ENCODE assay signal across 8 cellular contexts in genomic region chr18:68660355-68661183, GRCh38. TPM values are rescaled to one million over a fixed set of nuclear protein-coding genes. Genes with fewer than 3 reads are reported as not detected.
A peak's percentile ranks its signal among the peaks of the same experiment; 100 is the strongest.
DNase-seq lines count a peak whose midpoint lies in the region; ATAC-seq, FAIRE-seq and TF ChIP-seq lines count a peak whose summit lies in the region.

No MANE protein-coding gene starts in this region.

- H2AFZ ChIP-seq in K562 (ENCODE audit: low read depth, low read length): no peak overlapping the region

- H3K4me2 ChIP-seq in K562 (ENCODE audit: insufficient read depth, low read length): no peak overlapping the region

- no peaks in the 10 kb centered on the region for H3K36me3 Mint-ChIP-seq in activated naive CD8-positive, alpha-beta T cell treated with anti-CD3 and anti-CD28 coated beads, Interleukin-2, amount 50 U/mL, for 24 hours (ENCODE audit: low read depth)

- no peaks in the 10 kb centered on the region for H3K9me3 ChIP-seq in K562 (replicated peaks; ENCODE audit: control insufficient read depth, insufficient read depth, low read depth, low read length)

- no peak for TF ChIP-seq EP300 in K562 (IDR thresholded peaks at IDR 0.05; ENCODE audit: low read length)

- H3K4me3 ChIP-seq in K562 (no peak overlapping the region), lower leg skin (ENCODE audit: low read depth, poor library complexity, severe bottlenecking) (no peak overlapping the region)

- no peaks in the 10 kb centered on the region for H3K4me1 Mint-ChIP-seq in activated naive CD8-positive, alpha-beta T cell treated with anti-CD3 and anti-CD28 coated beads, Interleukin-2, amount 50 U/mL, for 24 hours

- 0 out of 2 replicates have a peak, but pooled peaks have one; percentile 7 for TF ChIP-seq CTCF in GM12874 (IDR thresholded peaks at IDR 0.05; ENCODE audit: insufficient read depth, low read depth, low read length)
- TF ChIP-seq CTCF in K562 (IDR thresholded peaks at IDR 0.05 in 2 of 3, conservative IDR thresholded peaks at IDR 0.05 in 1 of 3; ENCODE audit: insufficient read depth in 2 of 3, low read depth in 1 of 3, low read length in 3 of 3): peak; percentile 16 to 51 (median 18); a peak in 3 of 6 replicates
- TF ChIP-seq CTCF in lower leg skin (IDR thresholded peaks at IDR 0.05): no peak

- 0% methylated on average over 5 of the region's 5 CpGs for WGBS in K562 (ENCODE audit: insufficient coverage, low coverage, missing lambda C conversion rate)
- WGBS in lower leg skin, 2 donors: 35 to 38% methylated on average over 5 of the region's 5 CpGs

- no peaks in the 10 kb centered on the region for H3K27me3 Mint-ChIP-seq in activated naive CD8-positive, alpha-beta T cell treated with anti-CD3 and anti-CD28 coated beads, Interleukin-2, amount 50 U/mL, for 24 hours

- no peak for TF ChIP-seq POLR2A in K562 (conservative IDR thresholded peaks at IDR 0.05)
- no peak for TF ChIP-seq POLR2A in lower leg skin (IDR thresholded peaks at IDR 0.05)

- TF ChIP-seq RAD21 in K562 (CRISPR knock-in tag; conservative IDR thresholded peaks at IDR 0.05 in 1 of 2, IDR thresholded peaks at IDR 0.05 in 1 of 2): peak; percentile 17 to 44; a peak in 2 of 4 replicates

- ATAC-seq in K562 (no peak), left lobe of liver (peak; percentile 69)
- ATAC-seq in activated naive CD8-positive, alpha-beta T cell treated with anti-CD3 and anti-CD28 coated beads, Interleukin-2, amount 50 U/mL, for 24 hours: no peak

- no peak overlapping the region for H3K27ac ChIP-seq in K562 (ENCODE audit: extremely low read depth, low read depth, low read length)

- no peaks in the 10 kb centered on the region for H3K27me3 ChIP-seq in K562 (ENCODE audit: control insufficient read depth in 2 of 2, insufficient read depth in 2 of 2, low read length in 2 of 2)

- in situ Hi-C loops in K562 (cut with MboI): loop anchor here (25.0 kb wide), 1 partner anchor 1448 kb away; no protein-coding TSS in a partner anchor

- H3K9me1 ChIP-seq in K562 (ENCODE audit: control insufficient read depth, insufficient read depth, low read length): no peaks in the 10 kb centered on the region

- H3K9me3 Mint-ChIP-seq in activated naive CD8-positive, alpha-beta T cell treated with anti-CD3 and anti-CD28 coated beads, Interleukin-2, amount 50 U/mL, for 24 hours: no peaks in the 10 kb centered on the region

- no peak overlapping the region for H3K9ac ChIP-seq in K562 (ENCODE audit: insufficient read depth in 1 of 2, low read depth in 2 of 2, low read length in 2 of 2)

- H3K4me3 Mint-ChIP-seq in activated naive CD8-positive, alpha-beta T cell treated with anti-CD3 and anti-CD28 coated beads, Interleukin-2, amount 50 U/mL, for 24 hours: no peak overlapping the region

- BruUV-seq in K562 (replicated peaks; lab: Mats Ljungman, UMichigan): no TSS peak

- POLR2A ChIA-PET in K562 (lab: Yijun Ruan, JAX): interaction anchor here (0.7 kb wide), 1 partner anchor 1079 kb away, joined by 3 read pairs; no protein-coding TSS in a partner anchor

- no peaks in the 10 kb centered on the region for H3K79me2 ChIP-seq in K562 (ENCODE audit: control insufficient read depth, insufficient read depth, low read length)

- H3K36me3 ChIP-seq in K562 (ENCODE audit: control insufficient read depth, insufficient read depth, low read length): no peaks in the 10 kb centered on the region

- H3K27ac Mint-ChIP-seq in activated naive CD8-positive, alpha-beta T cell treated with anti-CD3 and anti-CD28 coated beads, Interleukin-2, amount 50 U/mL, for 24 hours: no peak overlapping the region

- H4K20me1 ChIP-seq in K562 (replicated peaks; ENCODE audit: control insufficient read depth, insufficient read depth, low read length): no peaks in the 10 kb centered on the region

- intact Hi-C loops in K562 (cut with micrococcal nuclease): loop anchor here (2.0 to 10.0 kb wide), 3 partner anchors 74 to 1443 kb away; partner anchors contain the start of gene DSEL
- intact Hi-C loops in lower leg skin (cut with DNase I; ENCODE audit: low total_unique reads): no loop called here

- DNase-seq in A172 (ENCODE audit: low spot score) (peak; percentile 21), NCI-H2227 treated with DMSO at 0.1 percent for 48 hours (lab: John Stamatoyannopoulos, UW) (peak; percentile 58), K562 (ENCODE audit: extremely low read depth in 1 of 4, low spot score in 3 of 4) (peak; percentile 8 to 33 (median 8)), left lobe of liver (ENCODE audit: low spot score) (no peak), GM19239 (ENCODE audit: insufficient read length, low spot score) (no peak), lower leg skin (ENCODE audit: low spot score in 2 of 2) (no peak)
- DNase-seq in activated naive CD8-positive, alpha-beta T cell treated with anti-CD3 and anti-CD28 coated beads, Interleukin-2, amount 50 U/mL, for 24 hours: no peak

- no peaks in the 10 kb centered on the region for H3K4me1 ChIP-seq in K562 (replicated peaks in 1 of 2; ENCODE audit: control insufficient read depth in 2 of 2, insufficient read depth in 2 of 2, low read length in 2 of 2)

- FAIRE-seq in K562 (lab: Jason Lieb, UNC) (no peak), GM19239 (lab: Jason Lieb, UNC) (no peak)

- CTCF ChIA-PET in K562 (lab: Yijun Ruan, JAX; ENCODE audit: low intra/inter-chr PET ratio): no interaction called here

TF ChIP-seq in K562, 482 proteins besides CTCF, POLR2A, EP300 and RAD21:
- TF ChIP-seq NELFE (IDR thresholded peaks at IDR 0.05; ENCODE audit: insufficient read depth, insufficient read length) (no peak), HDAC2 (IDR thresholded peaks at IDR 0.05) (no peak), ADNP (tag; IDR thresholded peaks at IDR 0.05) (no peak), DMBX1 (CRISPR knock-in tag; IDR thresholded peaks at IDR 0.05; ENCODE audit: borderline replicate concordance) (no peak), ZBTB49 (CRISPR knock-in tag; IDR thresholded peaks at IDR 0.05; ENCODE audit: borderline replicate concordance) (no peak), ZNF507 (tag; conservative IDR thresholded peaks at IDR 0.05) (no peak), ASH1L (IDR thresholded peaks at IDR 0.05; ENCODE audit: borderline replicate concordance, low read depth, partially characterized antibody) (no peak)

RNA-seq across cellular contexts. Expression of gene TMX3, which starts 54.3 kb away (rescaled TPM):
- 24.7 and 36.2 TPM in 2 replicates for total RNA-seq in A172 (2014; rRNA removed; shearing (Covaris generic))
- 42.1 and 148 TPM in 2 replicates for total RNA-seq in K562 (2011; cell fraction: chromatin; rRNA removed; ENCODE audit: low replicate concordance)
- 19.8 and 27.4 TPM in 2 replicates for total RNA-seq in K562 (2011; cell fraction: nucleolus; rRNA removed)
- total RNA-seq in K562 (2011; cell fraction: nucleoplasm; rRNA removed): 64.2 and 113 TPM in 2 replicates
- total RNA-seq in K562 (2014; rRNA removed) (11.3 and 16.2 TPM in 2 replicates), K562 (2014; rRNA removed; fragmentation: Illumina TruSeq; extraction: Trizol) (28.3 and 30.8 TPM in 2 replicates), K562 (2015; rRNA removed; fragmentation: Illumina TruSeq; extraction: Trizol) (21.0 and 21.6 TPM in 2 replicates), K562 (2021) (21.0 and 26.2 TPM in 2 replicates), left lobe of liver (15.6 TPM), lower leg skin (10 to 100 TPM; 20.6 to 28.9 (median 23.4) TPM)
- polyA plus RNA-seq in K562 (2011; rRNA removed) (27.0 and 40.5 TPM in 2 replicates), K562 (2014; fragmentation: Illumina TruSeq; extraction: Trizol) (16.3 and 20.7 TPM in 2 replicates), K562 (2014; fragmentation: Nextera tagmentation; extraction: Ambion mirVana) (10 to 100 TPM; 13.2 to 14.2 TPM), K562 (2014; rRNA removed) (14.8 and 17.8 TPM in 2 replicates)
- 8.7 and 9.5 TPM in 2 replicates for polyA plus RNA-seq in K562 (2011; cell fraction: cytosol; rRNA removed)
- polyA plus RNA-seq in K562 (2011; cell fraction: nucleus; rRNA removed): 93.6 and 99.6 TPM in 2 replicates
- polyA plus RNA-seq in K562 (2012): 12.4 and 17.1 TPM in 2 replicates
- polyA minus RNA-seq in K562 (2011; rRNA and poly(A)+ RNA removed): 37.7 and 38.8 TPM in 2 replicates
- 20.2 and 20.9 TPM in 2 replicates for polyA minus RNA-seq in K562 (2011; cell fraction: cytosol; rRNA and poly(A)+ RNA removed)
- polyA minus RNA-seq in K562 (2011; cell fraction: nucleus; rRNA and poly(A)+ RNA removed): 47.1 and 73.5 TPM in 2 replicates

Comparison
In these comparisons a context has a peak if more than half of its experiments do, and no peak if none do; other contexts are left out.
1. DNase-seq: peak in A172 (single experiment), NCI-H2227 treated with DMSO at 0.1 percent for 48 hours (single experiment) and K562 (4 of 4); none in left lobe of liver (single experiment), activated naive CD8-positive, alpha-beta T cell treated with anti-CD3 and anti-CD28 coated beads, Interleukin-2, amount 50 U/mL, for 24 hours (single experiment), GM19239 (single experiment) and lower leg skin (0 of 2).
2. CTCF ChIP-seq: peak in GM12874 (single experiment) and K562 (3 of 3); none in lower leg skin (0 of 3).